ENCODE assay signal across 13 cellular contexts in the genomic region with DNA sequence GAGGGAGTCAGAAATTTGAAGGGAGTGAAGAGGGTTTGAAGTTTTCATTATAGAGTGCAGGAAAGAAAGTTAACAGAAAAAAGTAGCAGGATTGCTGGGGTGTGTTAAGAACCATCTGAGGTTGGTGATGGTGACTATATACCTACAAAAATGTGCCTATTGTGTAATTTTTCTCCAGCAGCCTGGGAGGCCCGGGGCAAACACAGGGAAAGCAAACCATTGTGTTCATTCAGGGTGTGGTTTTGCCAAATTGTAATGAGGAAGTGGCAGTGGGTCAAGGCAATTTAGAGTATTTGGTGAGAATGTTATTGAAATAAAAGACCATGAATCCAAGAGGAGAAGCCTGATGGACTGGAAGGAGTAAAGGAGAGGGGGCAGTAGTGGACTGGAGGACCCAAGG. TPM values are rescaled to one million over a fixed set of nuclear protein-coding genes. Genes with fewer than 3 reads are reported as not detected.
DNase-seq lines count a peak whose midpoint lies in the region; ATAC-seq, FAIRE-seq and TF ChIP-seq lines count a peak whose summit lies in the region.
"Had no signal": no experiment of that assay in that cellular context is flagged by ENCODE, and none has a peak within 500 bp of the region (broad histone marks: within the 10 kb centered on the region; RNA-seq: fewer than 3 reads in every experiment).

No MANE protein-coding gene starts in this region.

- peaks cover 2% of the 10 kb centered on the region for H3K79me2 ChIP-seq in ACC112 (ENCODE audit: control insufficient read depth, insufficient read depth, low read length, unreplicated experiment)
- no peaks in the 10 kb centered on the region for H3K79me2 ChIP-seq in keratinocyte (ENCODE audit: control insufficient read depth, insufficient read depth, low read length)
- H3K79me2 ChIP-seq: hepatocyte had no signal

- H3K4me2 ChIP-seq in keratinocyte (ENCODE audit: control insufficient read depth, extremely low read depth, insufficient read depth, low read depth, low read length) = peak overlapping the region; percentile 63
- H3K4me2 ChIP-seq: hepatocyte had no signal

- no peaks in the 10 kb centered on the region for H3K4me1 Mint-ChIP-seq in activated T-helper 2 cell treated with anti-CD3 and anti-CD28 coated beads, Interferon-gamma antibody, Interleukin-2, Interleukin-4, amounts not matched to agents 10 μg/mL and 5 μg/mL and 100 μg/mL, durations not matched to agents 14 hours and 24 hours and 36 hours (ENCODE audit: low read depth)
- H3K4me1 Mint-ChIP-seq: activated CD4-positive, alpha-beta T cell treated with anti-CD3 and anti-CD28 coated beads, Interleukin-2, amount 10 ng/mL, durations not matched to agents 24 days and 14 days had no signal

- no peak overlapping the region for H3K4me3 ChIP-seq in ACC112 (ENCODE audit: low read depth, low read length)
- no peak overlapping the region for H3K4me3 ChIP-seq in astrocyte of the cerebellum (ENCODE audit: low read depth, low read length)
- H3K4me3 ChIP-seq in keratinocyte (ENCODE audit: control insufficient read depth in 2 of 3, extremely low read depth in 1 of 3, insufficient read depth in 2 of 3, low read depth in 1 of 3, low read length in 3 of 3) = no peak overlapping the region
- H3K4me3 ChIP-seq: hepatocyte, tibial nerve had no signal

- no peak overlapping the region for H3K4me3 Mint-ChIP-seq in activated T-helper 2 cell treated with anti-CD3 and anti-CD28 coated beads, Interferon-gamma antibody, Interleukin-2, Interleukin-4, amounts not matched to agents 10 μg/mL and 5 μg/mL and 100 μg/mL, durations not matched to agents 14 hours and 24 hours and 36 hours (ENCODE audit: low read depth)
- H3K4me3 Mint-ChIP-seq: activated CD4-positive, alpha-beta T cell treated with anti-CD3 and anti-CD28 coated beads, Interleukin-2, amount 10 ng/mL, durations not matched to agents 24 days and 14 days had no signal

- H3K27me3 ChIP-seq in ACC112 (ENCODE audit: insufficient read depth, low read length) (no peaks in the 10 kb centered on the region), keratinocyte (ENCODE audit: control insufficient read depth, extremely low read depth, insufficient read depth, low read length) (no peaks in the 10 kb centered on the region)
- H3K27me3 ChIP-seq: hepatocyte, tibial nerve had no signal

- peaks cover 8% of the 10 kb centered on the region for H3K36me3 Mint-ChIP-seq in activated T-helper 2 cell treated with anti-CD3 and anti-CD28 coated beads, Interferon-gamma antibody, Interleukin-2, Interleukin-4, amounts not matched to agents 10 μg/mL and 5 μg/mL and 100 μg/mL, durations not matched to agents 14 hours and 24 hours and 36 hours (ENCODE audit: low read depth)

- H3K36me3 ChIP-seq in ACC112 (ENCODE audit: insufficient read depth, low read length) (0 out of 2 replicates have a peak, but pooled peaks cover 4% of the 10 kb centered on the region), keratinocyte (ENCODE audit: control insufficient read depth in 2 of 2, extremely low read depth in 1 of 2, insufficient read depth in 2 of 2, low read length in 2 of 2) (no peaks in the 10 kb centered on the region)

- intact Hi-C loops in activated T-helper 2 cell treated with anti-CD3 and anti-CD28 coated beads, Interferon-gamma antibody, Interleukin-2, Interleukin-4, amounts not matched to agents 10 μg/mL and 5 μg/mL and 100 μg/mL, durations not matched to agents 14 hours and 24 hours and 36 hours (cut with micrococcal nuclease) = no loop called here

- in situ Hi-C loops in astrocyte of the cerebellum (cut with HindIII; ENCODE audit: low sequenced_read_pairs) = no loop called here

- H3K9me3 Mint-ChIP-seq in activated T-helper 2 cell treated with anti-CD3 and anti-CD28 coated beads, Interferon-gamma antibody, Interleukin-2, Interleukin-4, amounts not matched to agents 10 μg/mL and 5 μg/mL and 100 μg/mL, durations not matched to agents 14 hours and 24 hours and 36 hours = no peaks in the 10 kb centered on the region
- H3K9me3 Mint-ChIP-seq: activated CD4-positive, alpha-beta T cell treated with anti-CD3 and anti-CD28 coated beads, Interleukin-2, amount 10 ng/mL, durations not matched to agents 24 days and 14 days had no signal

- no peaks in the 10 kb centered on the region for H3K9me1 ChIP-seq in keratinocyte (ENCODE audit: control insufficient read depth, extremely low read depth, insufficient read depth, low read length)

- H3K27me3 Mint-ChIP-seq in activated T-helper 2 cell treated with anti-CD3 and anti-CD28 coated beads, Interferon-gamma antibody, Interleukin-2, Interleukin-4, amounts not matched to agents 10 μg/mL and 5 μg/mL and 100 μg/mL, durations not matched to agents 14 hours and 24 hours and 36 hours (ENCODE audit: low read depth) = no peaks in the 10 kb centered on the region
- H3K27me3 Mint-ChIP-seq: activated CD4-positive, alpha-beta T cell treated with anti-CD3 and anti-CD28 coated beads, Interleukin-2, amount 10 ng/mL, durations not matched to agents 24 days and 14 days had no signal

- no peaks in the 10 kb centered on the region for H4K20me1 ChIP-seq in keratinocyte (ENCODE audit: control insufficient read depth, extremely low read depth, insufficient read depth, low read length)

- no peak overlapping the region for H2AFZ ChIP-seq in ACC112 (ENCODE audit: low read length, unreplicated experiment)
- peak overlapping the region; percentile 17 for H2AFZ ChIP-seq in keratinocyte (ENCODE audit: control insufficient read depth, low read length)
- H2AFZ ChIP-seq: hepatocyte had no signal

- H3K27ac ChIP-seq in ACC112 (ENCODE audit: low read depth, low read length) (peak overlapping the region; percentile 30; the same call in 1 of the 2 replicates), keratinocyte (ENCODE audit: control insufficient read depth, insufficient read depth, low read length) (peak overlapping the region; percentile 52)
- H3K27ac ChIP-seq: hepatocyte, tibial nerve had no signal

- peaks cover 12% of the 10 kb centered on the region for H3K4me1 ChIP-seq in ACC112 (ENCODE audit: control insufficient read depth, insufficient read depth, low read length, unreplicated experiment)
- H3K4me1 ChIP-seq in keratinocyte (ENCODE audit: control insufficient read depth, extremely low read depth, insufficient read depth, low read length) = peaks cover 43% of the 10 kb centered on the region
- H3K4me1 ChIP-seq: tibial nerve had no signal

- no peak overlapping the region for H3K9ac ChIP-seq in keratinocyte (ENCODE audit: control insufficient read depth, extremely low read depth, insufficient read depth, low read length)

- DNase-seq in Kasumi-1 (lab: John Stamatoyannopoulos, UW) (peak; percentile 17), astrocyte of the cerebellum (ENCODE audit: low read depth) (peak; percentile 69), keratinocyte (ENCODE audit: low read depth, low spot score) (no peak), NCI-H2227 treated with DMSO at 0.1 percent for 48 hours (lab: John Stamatoyannopoulos, UW) (no peak), T1000 (lab: John Stamatoyannopoulos, UW) (no peak)
- DNase-seq in activated T-helper 2 cell treated with anti-CD3 and anti-CD28 coated beads, Interferon-gamma antibody, Interleukin-2, Interleukin-4, amounts not matched to agents 10 μg/mL and 5 μg/mL and 100 μg/mL, durations not matched to agents 14 hours and 24 hours and 36 hours (ENCODE audit: low spot score) = no peak
- DNase-seq: activated CD4-positive, alpha-beta T cell treated with anti-CD3 and anti-CD28 coated beads, Interleukin-2, amount 10 ng/mL, durations not matched to agents 24 days and 14 days; aorta; stimulated activated CD4-positive, alpha-beta T cell treated with anti-CD3 and anti-CD28 coated beads, Interleukin-4, amount 100 ng/mL, for 4 hours had no signal

- no peak for ATAC-seq in HG03439 (IDR thresholded peaks at IDR 0.05; ENCODE audit: unreplicated experiment)

- dilution Hi-C loops in keratinocyte (cut with MboI; ENCODE audit: extremely low pct_ligation_motif_present, low sequenced_read_pairs) = no loop called here

- FAIRE-seq in keratinocyte (lab: Jason Lieb, UNC) = peak; percentile 95

- no peak overlapping the region for H3K27ac Mint-ChIP-seq in activated T-helper 2 cell treated with anti-CD3 and anti-CD28 coated beads, Interferon-gamma antibody, Interleukin-2, Interleukin-4, amounts not matched to agents 10 μg/mL and 5 μg/mL and 100 μg/mL, durations not matched to agents 14 hours and 24 hours and 36 hours
- H3K27ac Mint-ChIP-seq: activated CD4-positive, alpha-beta T cell treated with anti-CD3 and anti-CD28 coated beads, Interleukin-2, amount 10 ng/mL, durations not matched to agents 24 days and 14 days had no signal

- H3K9me3 ChIP-seq in keratinocyte (ENCODE audit: control insufficient read depth, low read depth, low read length) = no peaks in the 10 kb centered on the region
- H3K9me3 ChIP-seq: tibial nerve had no signal

- TF ChIP-seq CTCF in astrocyte of the cerebellum (IDR thresholded peaks at IDR 0.05; ENCODE audit: low read depth, low read length, missing control alignments) (no peak), keratinocyte (optimal IDR thresholded peaks at IDR 0.05 in 1 of 3, IDR thresholded peaks at IDR 0.05 in 1 of 3, conservative IDR thresholded peaks at IDR 0.05 in 1 of 3; ENCODE audit: extremely low read depth in 1 of 3, insufficient read depth in 2 of 3, low read length in 3 of 3) (no peak)

RNA-seq across cellular contexts. Expression of a gene that starts 8.2 kb away (rescaled TPM):
- polyA plus RNA-seq in keratinocyte = 32.4 to 64.3 TPM (median 35.2 TPM) in 3 replicates
- 108 TPM for polyA plus RNA-seq in keratinocyte (2011; ENCODE audit: low read depth)
- polyA plus RNA-seq in keratinocyte (2011; cell fraction: cytosol; rRNA removed) = 35.7 and 70.9 TPM in 2 replicates
- polyA plus RNA-seq in keratinocyte (2011; cell fraction: nucleus; rRNA removed) = 35.7 and 44.4 TPM in 2 replicates
- polyA plus RNA-seq in keratinocyte (2012; ENCODE audit: low replicate concordance) = 36.0 and 49.7 TPM in 2 replicates
- 5.8 to 31.9 TPM (median 20.5 TPM) in 3 replicates for polyA minus RNA-seq in keratinocyte
- 18.8 TPM for polyA minus RNA-seq in keratinocyte (2011; cell fraction: cytosol; rRNA and poly(A)+ RNA removed)
- 15.4 and 42.4 TPM in 2 replicates for polyA minus RNA-seq in keratinocyte (2011; cell fraction: nucleus; rRNA and poly(A)+ RNA removed)
- total RNA-seq in activated T-helper 2 cell treated with anti-CD3 and anti-CD28 coated beads, Interferon-gamma antibody, Interleukin-2, Interleukin-4, amounts not matched to agents 10 μg/mL and 5 μg/mL and 100 μg/mL, durations not matched to agents 14 hours and 24 hours and 36 hours = 42.0 and 43.7 TPM in 2 replicates

RNA-seq across cellular contexts. Expression of a gene that starts 28.2 kb away (rescaled TPM):
- 19.4 to 41.1 TPM (median 24.5 TPM) in 3 replicates for polyA plus RNA-seq in keratinocyte
- polyA plus RNA-seq in keratinocyte (2011; ENCODE audit: low read depth) = 3.5 TPM
- 16.5 and 27.2 TPM in 2 replicates for polyA plus RNA-seq in keratinocyte (2011; cell fraction: cytosol; rRNA removed)
- 7.7 and 8.0 TPM in 2 replicates for polyA plus RNA-seq in keratinocyte (2011; cell fraction: nucleus; rRNA removed)
- 11.5 and 26.1 TPM in 2 replicates for polyA plus RNA-seq in keratinocyte (2012; ENCODE audit: low replicate concordance)
- polyA minus RNA-seq in keratinocyte = 3.4 to 8.5 TPM (median 7.7 TPM) in 3 replicates
- 9.8 TPM for polyA minus RNA-seq in keratinocyte (2011; cell fraction: cytosol; rRNA and poly(A)+ RNA removed)
- 2.3 and 3.5 TPM in 2 replicates for polyA minus RNA-seq in keratinocyte (2011; cell fraction: nucleus; rRNA and poly(A)+ RNA removed)
- total RNA-seq in activated T-helper 2 cell treated with anti-CD3 and anti-CD28 coated beads, Interferon-gamma antibody, Interleukin-2, Interleukin-4, amounts not matched to agents 10 μg/mL and 5 μg/mL and 100 μg/mL, durations not matched to agents 14 hours and 24 hours and 36 hours = 12.2 and 15.9 TPM in 2 replicates

Comparison
In these comparisons a context has a peak if more than half of its experiments do, and no peak if none do; other contexts are left out.
1. DNase-seq: peak in Kasumi-1 (2 of 2) and astrocyte of the cerebellum (single experiment); none in keratinocyte (single experiment), NCI-H2227 treated with DMSO at 0.1 percent for 48 hours (single experiment), activated T-helper 2 cell treated with anti-CD3 and anti-CD28 coated beads, Interferon-gamma antibody, Interleukin-2, Interleukin-4, amounts not matched to agents 10 μg/mL and 5 μg/mL and 100 μg/mL, durations not matched to agents 14 hours and 24 hours and 36 hours (single experiment) and T1000 (single experiment).